Comparison of ENCODE assay signal across 1 cellular context in genomic region chr3:101848754-101849713, GRCh38.
TF ChIP-seq lines count a peak whose summit lies in the region.

Gene NFKBIZ, plus strand, starts transcription at chr3:101849514. Its CDS starts 115 bp downstream, at chr3:101849629.

TF ChIP-seq in GM23338, 12 proteins besides CTCF, POLR2A, EP300 and RAD21 (continued from another document):
- 0 out of 2 replicates have a peak, but pooled peaks have one; percentile 27 for TF ChIP-seq ZNF462 (CRISPR knock-in tag; IDR thresholded peaks at IDR 0.05)
